ENCODE assay signal across 29 cellular contexts in genomic region chr14:37153483-37153882, GRCh38. TPM values are rescaled to one million over a fixed set of nuclear protein-coding genes. Genes with fewer than 3 reads are reported as not detected.
"Had no signal": no experiment of that assay in that cellular context is flagged by ENCODE, and none has a peak within 500 bp of the region (broad histone marks: within the 10 kb centered on the region; RNA-seq: fewer than 3 reads in every experiment).

No MANE protein-coding gene starts in this region.

- H3K4me3 ChIP-seq: ascending aorta, breast epithelium, coronary artery, dorsolateral prefrontal cortex had no signal

- FAIRE-seq: frontal cortex had no signal

- H3K36me3 ChIP-seq: ascending aorta, breast epithelium had no signal

- H3K4me1 Mint-ChIP-seq: activated CD4-positive, alpha-beta memory T cell treated with anti-CD3 and anti-CD28 coated beads, Interleukin-2, amount 10 ng/mL, durations not matched to agents 7 days and 5 days; activated CD4-positive, alpha-beta T cell treated with anti-CD3 and anti-CD28 coated beads, Interleukin-2, amount 10 ng/mL, durations not matched to agents 7 days and 5 days; activated naive CD4-positive, alpha-beta T cell treated with anti-CD3 and anti-CD28 coated beads, Interleukin-2, amount 10 ng/mL, durations not matched to agents 7 days and 5 days; activated naive CD8-positive, alpha-beta T cell treated with anti-CD3 and anti-CD28 coated beads, Interleukin-2, amount 10 ng/mL, durations not matched to agents 7 days and 5 days; brain; central memory CD8-positive, alpha-beta T cell; endodermal cell had no signal

- ATAC-seq: activated naive CD4-positive, alpha-beta T cell treated with anti-CD3 and anti-CD28 coated beads, Interleukin-2, amount 50 U/mL, for 72 hours; activated T-cell treated with anti-CD3 and anti-CD28 coated beads, Interleukin-2, amount 50 U/mL, for 4 hours; esophagus mucosa had no signal

- H3K27ac ChIP-seq: ascending aorta, breast epithelium, coronary artery, dorsolateral prefrontal cortex had no signal

- H3K27me3 Mint-ChIP-seq: activated CD4-positive, alpha-beta memory T cell treated with anti-CD3 and anti-CD28 coated beads, Interleukin-2, amount 10 ng/mL, durations not matched to agents 7 days and 5 days; activated CD4-positive, alpha-beta T cell treated with anti-CD3 and anti-CD28 coated beads, Interleukin-2, amount 10 ng/mL, durations not matched to agents 7 days and 5 days; activated naive CD4-positive, alpha-beta T cell treated with anti-CD3 and anti-CD28 coated beads, Interleukin-2, amount 10 ng/mL, durations not matched to agents 7 days and 5 days; activated naive CD8-positive, alpha-beta T cell treated with anti-CD3 and anti-CD28 coated beads, Interleukin-2, amount 10 ng/mL, durations not matched to agents 7 days and 5 days; central memory CD8-positive, alpha-beta T cell had no signal

- H3K9me3 Mint-ChIP-seq: dendritic cell treated with granulocyte-macrophage colony-stimulating factor and Interleukin-4, amounts not matched to agents 40 ng/mL and 50 ng/mL, for 4 days; endodermal cell had no signal

- H3K36me3 Mint-ChIP-seq: activated naive CD4-positive, alpha-beta T cell treated with anti-CD3 and anti-CD28 coated beads, Interleukin-2, amount 10 ng/mL, durations not matched to agents 7 days and 5 days; activated naive CD8-positive, alpha-beta T cell treated with anti-CD3 and anti-CD28 coated beads, Interleukin-2, amount 10 ng/mL, durations not matched to agents 7 days and 5 days had no signal

- H3K27me3 ChIP-seq: ascending aorta, breast epithelium, dorsolateral prefrontal cortex had no signal

- DNase-seq: activated CD4-positive, alpha-beta memory T cell treated with anti-CD3 and anti-CD28 coated beads, Interleukin-2, amount 10 ng/mL, durations not matched to agents 7 days and 5 days; activated CD4-positive, alpha-beta T cell treated with anti-CD3 and anti-CD28 coated beads for 1 hour; activated CD4-positive, alpha-beta T cell treated with anti-CD3 and anti-CD28 coated beads for 4 hours; activated CD4-positive, alpha-beta T cell treated with anti-CD3 and anti-CD28 coated beads, Interleukin-2, amount 10 ng/mL, durations not matched to agents 7 days and 5 days; activated CD4-positive, alpha-beta T cell treated with anti-CD3 and anti-CD28 coated beads, Interleukin-2, amount 50 U/mL, for 4 hours; activated CD8-positive, alpha-beta memory T cell treated with anti-CD3 and anti-CD28 coated beads for 24 hours; activated effector memory CD4-positive, alpha-beta T cell treated with anti-CD3 and anti-CD28 coated beads, Interleukin-2, amount 50 U/mL, for 16 hours; activated naive CD4-positive, alpha-beta T cell; activated naive CD4-positive, alpha-beta T cell treated with anti-CD3 and anti-CD28 coated beads, Interleukin-2, amount 10 ng/mL, durations not matched to agents 7 days and 5 days; activated naive CD8-positive, alpha-beta T cell treated with anti-CD3 and anti-CD28 coated beads, Interleukin-2, amount 10 ng/mL, durations not matched to agents 7 days and 5 days; activated T-cell treated with anti-CD3 and anti-CD28 coated beads, Interleukin-2, amount 50 U/mL, for 4 hours; dorsolateral prefrontal cortex; effector memory CD4-positive, alpha-beta T cell; endodermal cell; foreskin fibroblast; head of caudate nucleus; T-helper 2 cell had no signal

- H3K27ac Mint-ChIP-seq: activated CD4-positive, alpha-beta memory T cell treated with anti-CD3 and anti-CD28 coated beads, Interleukin-2, amount 10 ng/mL, durations not matched to agents 7 days and 5 days; activated CD4-positive, alpha-beta T cell treated with anti-CD3 and anti-CD28 coated beads, Interleukin-2, amount 10 ng/mL, durations not matched to agents 7 days and 5 days; activated naive CD4-positive, alpha-beta T cell treated with anti-CD3 and anti-CD28 coated beads, Interleukin-2, amount 10 ng/mL, durations not matched to agents 7 days and 5 days; activated naive CD8-positive, alpha-beta T cell treated with anti-CD3 and anti-CD28 coated beads, Interleukin-2, amount 10 ng/mL, durations not matched to agents 7 days and 5 days; activated T-helper 1 cell treated with anti-CD3 and anti-CD28 coated beads, Interleukin-12 subunit alpha, Interleukin-12 subunit beta, Interleukin-2, Interleukin-4 antibody, amounts not matched to agents 30 ng/mL and 10 ng/mL and 1 ng/mL, durations not matched to agents 14 hours and 24 hours and 36 hours; activated T-helper 2 cell treated with anti-CD3 and anti-CD28 coated beads, Interferon-gamma antibody, Interleukin-2, Interleukin-4, amounts not matched to agents 10 μg/mL and 5 μg/mL and 100 μg/mL, durations not matched to agents 14 hours and 24 hours and 36 hours; brain; dendritic cell treated with granulocyte-macrophage colony-stimulating factor and Interleukin-4, amounts not matched to agents 40 ng/mL and 50 ng/mL, for 4 days; endodermal cell had no signal

- H3K4me3 Mint-ChIP-seq: activated CD4-positive, alpha-beta memory T cell treated with anti-CD3 and anti-CD28 coated beads, Interleukin-2, amount 10 ng/mL, durations not matched to agents 7 days and 5 days; activated CD4-positive, alpha-beta T cell treated with anti-CD3 and anti-CD28 coated beads, Interleukin-2, amount 10 ng/mL, durations not matched to agents 7 days and 5 days; activated naive CD4-positive, alpha-beta T cell treated with anti-CD3 and anti-CD28 coated beads, Interleukin-2, amount 10 ng/mL, durations not matched to agents 7 days and 5 days; activated naive CD8-positive, alpha-beta T cell treated with anti-CD3 and anti-CD28 coated beads, Interleukin-2, amount 10 ng/mL, durations not matched to agents 7 days and 5 days; activated T-cell treated with anti-CD3 and anti-CD28 coated beads, Interleukin-2, amount 50 U/mL, for 4 hours; activated T-helper 1 cell treated with anti-CD3 and anti-CD28 coated beads, Interleukin-12 subunit alpha, Interleukin-12 subunit beta, Interleukin-2, Interleukin-4 antibody, amounts not matched to agents 30 ng/mL and 10 ng/mL and 1 ng/mL, durations not matched to agents 14 hours and 24 hours and 36 hours; brain; central memory CD8-positive, alpha-beta T cell; dendritic cell treated with granulocyte-macrophage colony-stimulating factor and Interleukin-4, amounts not matched to agents 40 ng/mL and 50 ng/mL, for 4 days; endodermal cell had no signal

- H3K4me1 ChIP-seq: ascending aorta, breast epithelium had no signal

RNA-seq across cellular contexts. Expression of gene SLC25A21, which starts 18.9 kb away (rescaled TPM):
- total RNA-seq: activated CD4-positive, alpha-beta memory T cell treated with anti-CD3 and anti-CD28 coated beads, Interleukin-2, amount 10 ng/mL, durations not matched to agents 7 days and 5 days; activated CD4-positive, alpha-beta T cell treated with anti-CD3 and anti-CD28 coated beads, Interleukin-2, amount 10 ng/mL, durations not matched to agents 7 days and 5 days; activated naive CD4-positive, alpha-beta T cell treated with anti-CD3 and anti-CD28 coated beads, Interleukin-2, amount 50 U/mL, for 72 hours; activated naive CD8-positive, alpha-beta T cell treated with anti-CD3 and anti-CD28 coated beads, Interleukin-2, amount 10 ng/mL, durations not matched to agents 7 days and 5 days; activated T-cell treated with anti-CD3 and anti-CD28 coated beads, Interleukin-2, amount 50 U/mL, for 4 hours; activated T-helper 1 cell treated with anti-CD3 and anti-CD28 coated beads, Interleukin-12 subunit alpha, Interleukin-12 subunit beta, Interleukin-2, Interleukin-4 antibody, amounts not matched to agents 30 ng/mL and 10 ng/mL and 1 ng/mL, durations not matched to agents 14 hours and 24 hours and 36 hours; activated T-helper 2 cell treated with anti-CD3 and anti-CD28 coated beads, Interferon-gamma antibody, Interleukin-2, Interleukin-4, amounts not matched to agents 10 μg/mL and 5 μg/mL and 100 μg/mL, durations not matched to agents 14 hours and 24 hours and 36 hours; ascending aorta; T-helper 1 cell treated with Interleukin-12 subunit alpha and Interleukin-12 subunit beta and Interleukin-4 antibody, amounts not matched to agents 30 ng/mL and 1 ng/mL, for 36 hours had no signal

RNA-seq across cellular contexts. Expression of gene MIPOL1, which starts 44.3 kb away (rescaled TPM):
- total RNA-seq: activated CD4-positive, alpha-beta T cell treated with anti-CD3 and anti-CD28 coated beads, Interleukin-2, amount 10 ng/mL, durations not matched to agents 7 days and 5 days; activated naive CD8-positive, alpha-beta T cell treated with anti-CD3 and anti-CD28 coated beads, Interleukin-2, amount 10 ng/mL, durations not matched to agents 7 days and 5 days; activated T-helper 1 cell treated with anti-CD3 and anti-CD28 coated beads, Interleukin-12 subunit alpha, Interleukin-12 subunit beta, Interleukin-2, Interleukin-4 antibody, amounts not matched to agents 30 ng/mL and 10 ng/mL and 1 ng/mL, durations not matched to agents 14 hours and 24 hours and 36 hours; activated T-helper 2 cell treated with anti-CD3 and anti-CD28 coated beads, Interferon-gamma antibody, Interleukin-2, Interleukin-4, amounts not matched to agents 10 μg/mL and 5 μg/mL and 100 μg/mL, durations not matched to agents 14 hours and 24 hours and 36 hours had no signal
